In the genomic region with DNA sequence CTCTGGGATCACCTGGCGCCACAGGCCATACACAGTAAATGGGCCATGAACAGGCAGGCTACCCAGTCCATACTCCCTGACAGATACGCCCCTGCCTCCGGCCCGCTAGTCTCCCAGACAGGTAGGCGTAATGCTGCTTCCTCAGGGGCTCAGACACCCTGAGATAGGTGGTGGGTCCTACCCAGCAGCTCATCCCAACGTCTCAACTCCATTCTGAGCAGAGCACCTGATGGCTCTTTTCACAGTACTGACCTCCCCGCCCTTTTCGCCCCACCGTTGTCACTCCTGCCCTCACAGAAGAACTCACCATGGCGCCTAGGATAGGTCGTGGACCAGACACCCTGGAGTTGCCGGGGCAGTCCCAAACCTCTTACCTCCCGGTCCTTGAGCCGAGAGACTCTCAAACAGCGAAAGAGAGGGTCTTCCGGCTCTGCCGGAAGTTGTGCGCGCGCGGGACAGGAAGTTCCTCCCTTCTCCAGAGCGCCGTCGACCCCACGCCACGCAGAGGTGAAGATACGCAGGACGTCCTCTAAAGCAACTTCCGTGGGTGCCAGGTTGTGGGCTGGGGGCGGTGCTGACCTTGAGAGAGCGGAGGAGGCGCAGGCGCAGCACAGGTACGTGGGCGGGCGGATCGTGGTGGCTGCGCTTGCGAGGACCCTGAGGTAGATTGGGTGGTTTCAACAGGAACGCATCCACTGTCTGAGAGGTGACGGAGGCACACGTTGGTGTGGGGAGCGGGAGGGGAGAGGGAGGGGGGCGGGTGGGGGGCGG, we compare ENCODE assay signal across 1 cellular context.
A peak's percentile ranks its signal among the peaks of the same experiment; 100 is the strongest.
TF ChIP-seq lines count a peak whose summit lies in the region.

A gene (minus strand): TSS at position 432 of the 771 bp plus-strand sequence. CDS start 122 bp downstream, at position 310.

TF ChIP-seq in K562, 482 proteins besides CTCF, POLR2A, EP300 and RAD21 (continued from another document and continues in another):
- TF ChIP-seq ZBED1 (IDR thresholded peaks at IDR 0.05) (no peak), HIVEP1 (CRISPR knock-in tag; IDR thresholded peaks at IDR 0.05) (no peak), ZNF23 (CRISPR knock-in tag; IDR thresholded peaks at IDR 0.05) (no peak), NR2C1 (IDR thresholded peaks at IDR 0.05) (peak; percentile 92), NR2C1 (tag; IDR thresholded peaks at IDR 0.05) (peak; percentile 96), GTF2F1 (IDR thresholded peaks at IDR 0.05; ENCODE audit: low read depth, low read length) (no peak; the same call in 1 of the 2 replicates), HDGF (IDR thresholded peaks at IDR 0.05) (no peak), ZSCAN29 (IDR thresholded peaks at IDR 0.05) (no peak), ETS2 (tag; IDR thresholded peaks at IDR 0.05; ENCODE audit: borderline replicate concordance, poor library complexity, severe bottlenecking) (no peak), U2AF2 (optimal IDR thresholded peaks at IDR 0.05; ENCODE audit: low read depth, low read length) (no peak), ZKSCAN1 (IDR thresholded peaks at IDR 0.05; ENCODE audit: low read depth, low read length) (no peak), ZNF263 (CRISPR knock-in tag; IDR thresholded peaks at IDR 0.05; ENCODE audit: borderline replicate concordance) (no peak), ELF4 (CRISPR knock-in tag; IDR thresholded peaks at IDR 0.05) (peak; percentile 36; the same call in 1 of the 2 replicates), MEF2D (tag; conservative IDR thresholded peaks at IDR 0.05; ENCODE audit: low read depth) (no peak), BMI1 (IDR thresholded peaks at IDR 0.05; ENCODE audit: low read length) (no peak), TRIM28 (IDR thresholded peaks at IDR 0.05) (no peak), RAD51 (IDR thresholded peaks at IDR 0.05; ENCODE audit: borderline replicate concordance, low read depth) (no peak), SRSF3 (IDR thresholded peaks at IDR 0.05; ENCODE audit: insufficient read depth, low read length) (no peak), ZNF384 (IDR thresholded peaks at IDR 0.05; ENCODE audit: low read depth, low read length) (no peak), CHD4 (IDR thresholded peaks at IDR 0.05; ENCODE audit: insufficient read depth, insufficient replicate concordance, low read depth, low read length, poor library complexity, severe bottlenecking) (no peak), KAT2B (IDR thresholded peaks at IDR 0.05; ENCODE audit: low read depth, low read length) (no peak), LCOR (CRISPR knock-in tag; IDR thresholded peaks at IDR 0.05) (0 out of 2 replicates have a peak, but pooled peaks have one; percentile 53), SIRT6 (IDR thresholded peaks at IDR 0.05; ENCODE audit: low read depth, low read length) (no peak), ZNF780A (CRISPR knock-in tag; IDR thresholded peaks at IDR 0.05) (no peak), SMAD4 (CRISPR knock-in tag; conservative IDR thresholded peaks at IDR 0.05) (no peak; the same call in 1 of the 2 replicates), ZNF239 (CRISPR knock-in tag; IDR thresholded peaks at IDR 0.05) (no peak), NONO (IDR thresholded peaks at IDR 0.05; ENCODE audit: low read depth in 2 of 2, low read length in 1 of 2) (no peak), RFX5 (IDR thresholded peaks at IDR 0.05; ENCODE audit: low read depth, low read length) (no peak), GATAD2B (IDR thresholded peaks at IDR 0.05; ENCODE audit: borderline replicate concordance) (peak; percentile 79), MCM7 (IDR thresholded peaks at IDR 0.05) (no peak)
- TF ChIP-seq, protein P1, sequence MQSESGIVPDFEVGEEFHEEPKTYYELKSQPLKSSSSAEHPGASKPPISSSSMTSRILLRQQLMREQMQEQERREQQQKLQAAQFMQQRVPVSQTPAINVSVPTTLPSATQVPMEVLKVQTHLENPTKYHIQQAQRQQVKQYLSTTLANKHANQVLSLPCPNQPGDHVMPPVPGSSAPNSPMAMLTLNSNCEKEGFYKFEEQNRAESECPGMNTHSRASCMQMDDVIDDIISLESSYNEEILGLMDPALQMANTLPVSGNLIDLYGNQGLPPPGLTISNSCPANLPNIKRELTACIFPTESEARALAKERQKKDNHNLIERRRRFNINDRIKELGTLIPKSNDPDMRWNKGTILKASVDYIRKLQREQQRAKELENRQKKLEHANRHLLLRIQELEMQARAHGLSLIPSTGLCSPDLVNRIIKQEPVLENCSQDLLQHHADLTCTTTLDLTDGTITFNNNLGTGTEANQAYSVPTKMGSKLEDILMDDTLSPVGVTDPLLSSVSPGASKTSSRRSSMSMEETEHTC (IDR thresholded peaks at IDR 0.05) = no peak
- TF ChIP-seq, protein P2, sequence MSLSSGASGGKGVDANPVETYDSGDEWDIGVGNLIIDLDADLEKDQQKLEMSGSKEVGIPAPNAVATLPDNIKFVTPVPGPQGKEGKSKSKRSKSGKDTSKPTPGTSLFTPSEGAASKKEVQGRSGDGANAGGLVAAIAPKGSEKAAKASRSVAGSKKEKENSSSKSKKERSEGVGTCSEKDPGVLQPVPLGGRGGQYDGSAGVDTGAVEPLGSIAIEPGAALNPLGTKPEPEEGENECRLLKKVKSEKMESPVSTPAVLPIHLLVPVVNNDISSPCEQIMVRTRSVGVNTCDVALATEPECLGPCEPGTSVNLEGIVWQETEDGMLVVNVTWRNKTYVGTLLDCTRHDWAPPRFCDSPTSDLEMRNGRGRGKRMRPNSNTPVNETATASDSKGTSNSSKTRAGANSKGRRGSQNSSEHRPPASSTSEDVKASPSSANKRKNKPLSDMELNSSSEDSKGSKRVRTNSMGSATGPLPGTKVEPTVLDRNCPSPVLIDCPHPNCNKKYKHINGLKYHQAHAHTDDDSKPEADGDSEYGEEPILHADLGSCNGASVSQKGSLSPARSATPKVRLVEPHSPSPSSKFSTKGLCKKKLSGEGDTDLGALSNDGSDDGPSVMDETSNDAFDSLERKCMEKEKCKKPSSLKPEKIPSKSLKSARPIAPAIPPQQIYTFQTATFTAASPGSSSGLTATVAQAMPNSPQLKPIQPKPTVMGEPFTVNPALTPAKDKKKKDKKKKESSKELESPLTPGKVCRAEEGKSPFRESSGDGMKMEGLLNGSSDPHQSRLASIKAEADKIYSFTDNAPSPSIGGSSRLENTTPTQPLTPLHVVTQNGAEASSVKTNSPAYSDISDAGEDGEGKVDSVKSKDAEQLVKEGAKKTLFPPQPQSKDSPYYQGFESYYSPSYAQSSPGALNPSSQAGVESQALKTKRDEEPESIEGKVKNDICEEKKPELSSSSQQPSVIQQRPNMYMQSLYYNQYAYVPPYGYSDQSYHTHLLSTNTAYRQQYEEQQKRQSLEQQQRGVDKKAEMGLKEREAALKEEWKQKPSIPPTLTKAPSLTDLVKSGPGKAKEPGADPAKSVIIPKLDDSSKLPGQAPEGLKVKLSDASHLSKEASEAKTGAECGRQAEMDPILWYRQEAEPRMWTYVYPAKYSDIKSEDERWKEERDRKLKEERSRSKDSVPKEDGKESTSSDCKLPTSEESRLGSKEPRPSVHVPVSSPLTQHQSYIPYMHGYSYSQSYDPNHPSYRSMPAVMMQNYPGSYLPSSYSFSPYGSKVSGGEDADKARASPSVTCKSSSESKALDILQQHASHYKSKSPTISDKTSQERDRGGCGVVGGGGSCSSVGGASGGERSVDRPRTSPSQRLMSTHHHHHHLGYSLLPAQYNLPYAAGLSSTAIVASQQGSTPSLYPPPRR (CRISPR knock-in tag; IDR thresholded peaks at IDR 0.05; ENCODE audit: borderline replicate concordance) = no peak
- TF ChIP-seq, protein P3, sequence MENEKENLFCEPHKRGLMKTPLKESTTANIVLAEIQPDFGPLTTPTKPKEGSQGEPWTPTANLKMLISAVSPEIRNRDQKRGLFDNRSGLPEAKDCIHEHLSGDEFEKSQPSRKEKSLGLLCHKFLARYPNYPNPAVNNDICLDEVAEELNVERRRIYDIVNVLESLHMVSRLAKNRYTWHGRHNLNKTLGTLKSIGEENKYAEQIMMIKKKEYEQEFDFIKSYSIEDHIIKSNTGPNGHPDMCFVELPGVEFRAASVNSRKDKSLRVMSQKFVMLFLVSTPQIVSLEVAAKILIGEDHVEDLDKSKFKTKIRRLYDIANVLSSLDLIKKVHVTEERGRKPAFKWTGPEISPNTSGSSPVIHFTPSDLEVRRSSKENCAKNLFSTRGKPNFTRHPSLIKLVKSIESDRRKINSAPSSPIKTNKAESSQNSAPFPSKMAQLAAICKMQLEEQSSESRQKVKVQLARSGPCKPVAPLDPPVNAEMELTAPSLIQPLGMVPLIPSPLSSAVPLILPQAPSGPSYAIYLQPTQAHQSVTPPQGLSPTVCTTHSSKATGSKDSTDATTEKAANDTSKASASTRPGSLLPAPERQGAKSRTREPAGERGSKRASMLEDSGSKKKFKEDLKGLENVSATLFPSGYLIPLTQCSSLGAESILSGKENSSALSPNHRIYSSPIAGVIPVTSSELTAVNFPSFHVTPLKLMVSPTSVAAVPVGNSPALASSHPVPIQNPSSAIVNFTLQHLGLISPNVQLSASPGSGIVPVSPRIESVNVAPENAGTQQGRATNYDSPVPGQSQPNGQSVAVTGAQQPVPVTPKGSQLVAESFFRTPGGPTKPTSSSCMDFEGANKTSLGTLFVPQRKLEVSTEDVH (IDR thresholded peaks at IDR 0.05; ENCODE audit: low read depth, partially characterized antibody) = peak; percentile 88
- TF ChIP-seq, protein P4, sequence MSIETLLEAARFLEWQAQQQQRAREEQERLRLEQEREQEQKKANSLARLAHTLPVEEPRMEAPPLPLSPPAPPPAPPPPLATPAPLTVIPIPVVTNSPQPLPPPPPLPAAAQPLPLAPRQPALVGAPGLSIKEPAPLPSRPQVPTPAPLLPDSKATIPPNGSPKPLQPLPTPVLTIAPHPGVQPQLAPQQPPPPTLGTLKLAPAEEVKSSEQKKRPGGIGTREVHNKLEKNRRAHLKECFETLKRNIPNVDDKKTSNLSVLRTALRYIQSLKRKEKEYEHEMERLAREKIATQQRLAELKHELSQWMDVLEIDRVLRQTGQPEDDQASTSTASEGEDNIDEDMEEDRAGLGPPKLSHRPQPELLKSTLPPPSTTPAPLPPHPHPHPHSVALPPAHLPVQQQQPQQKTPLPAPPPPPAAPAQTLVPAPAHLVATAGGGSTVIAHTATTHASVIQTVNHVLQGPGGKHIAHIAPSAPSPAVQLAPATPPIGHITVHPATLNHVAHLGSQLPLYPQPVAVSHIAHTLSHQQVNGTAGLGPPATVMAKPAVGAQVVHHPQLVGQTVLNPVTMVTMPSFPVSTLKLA (conservative IDR thresholded peaks at IDR 0.05) = peak; percentile 73 to 85; a peak in 3 of 4 replicates
- TF ChIP-seq, protein P5, sequence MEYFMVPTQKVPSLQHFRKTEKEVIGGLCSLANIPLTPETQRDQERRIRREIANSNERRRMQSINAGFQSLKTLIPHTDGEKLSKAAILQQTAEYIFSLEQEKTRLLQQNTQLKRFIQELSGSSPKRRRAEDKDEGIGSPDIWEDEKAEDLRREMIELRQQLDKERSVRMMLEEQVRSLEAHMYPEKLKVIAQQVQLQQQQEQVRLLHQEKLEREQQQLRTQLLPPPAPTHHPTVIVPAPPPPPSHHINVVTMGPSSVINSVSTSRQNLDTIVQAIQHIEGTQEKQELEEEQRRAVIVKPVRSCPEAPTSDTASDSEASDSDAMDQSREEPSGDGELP (CRISPR knock-in tag; IDR thresholded peaks at IDR 0.05; ENCODE audit: borderline replicate concordance) = peak; percentile 65; the same call in 1 of the 2 replicates
- TF ChIP-seq, protein P6, sequence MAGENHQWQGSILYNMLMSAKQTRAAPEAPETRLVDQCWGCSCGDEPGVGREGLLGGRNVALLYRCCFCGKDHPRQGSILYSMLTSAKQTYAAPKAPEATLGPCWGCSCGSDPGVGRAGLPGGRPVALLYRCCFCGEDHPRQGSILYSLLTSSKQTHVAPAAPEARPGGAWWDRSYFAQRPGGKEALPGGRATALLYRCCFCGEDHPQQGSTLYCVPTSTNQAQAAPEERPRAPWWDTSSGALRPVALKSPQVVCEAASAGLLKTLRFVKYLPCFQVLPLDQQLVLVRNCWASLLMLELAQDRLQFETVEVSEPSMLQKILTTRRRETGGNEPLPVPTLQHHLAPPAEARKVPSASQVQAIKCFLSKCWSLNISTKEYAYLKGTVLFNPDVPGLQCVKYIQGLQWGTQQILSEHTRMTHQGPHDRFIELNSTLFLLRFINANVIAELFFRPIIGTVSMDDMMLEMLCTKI (IDR thresholded peaks at IDR 0.05; ENCODE audit: partially characterized antibody) = no peak
- TF ChIP-seq, protein P7, sequence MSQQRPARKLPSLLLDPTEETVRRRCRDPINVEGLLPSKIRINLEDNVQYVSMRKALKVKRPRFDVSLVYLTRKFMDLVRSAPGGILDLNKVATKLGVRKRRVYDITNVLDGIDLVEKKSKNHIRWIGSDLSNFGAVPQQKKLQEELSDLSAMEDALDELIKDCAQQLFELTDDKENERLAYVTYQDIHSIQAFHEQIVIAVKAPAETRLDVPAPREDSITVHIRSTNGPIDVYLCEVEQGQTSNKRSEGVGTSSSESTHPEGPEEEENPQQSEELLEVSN (IDR thresholded peaks at IDR 0.05; ENCODE audit: borderline replicate concordance in 1 of 2, extremely low read depth in 1 of 2, insufficient read depth in 1 of 2, insufficient read length in 1 of 2, low read depth in 1 of 2, low read length in 1 of 2, poor library complexity in 1 of 2, severe bottlenecking in 1 of 2) = peak; percentile 52 to 57
- TF ChIP-seq, protein P8, sequence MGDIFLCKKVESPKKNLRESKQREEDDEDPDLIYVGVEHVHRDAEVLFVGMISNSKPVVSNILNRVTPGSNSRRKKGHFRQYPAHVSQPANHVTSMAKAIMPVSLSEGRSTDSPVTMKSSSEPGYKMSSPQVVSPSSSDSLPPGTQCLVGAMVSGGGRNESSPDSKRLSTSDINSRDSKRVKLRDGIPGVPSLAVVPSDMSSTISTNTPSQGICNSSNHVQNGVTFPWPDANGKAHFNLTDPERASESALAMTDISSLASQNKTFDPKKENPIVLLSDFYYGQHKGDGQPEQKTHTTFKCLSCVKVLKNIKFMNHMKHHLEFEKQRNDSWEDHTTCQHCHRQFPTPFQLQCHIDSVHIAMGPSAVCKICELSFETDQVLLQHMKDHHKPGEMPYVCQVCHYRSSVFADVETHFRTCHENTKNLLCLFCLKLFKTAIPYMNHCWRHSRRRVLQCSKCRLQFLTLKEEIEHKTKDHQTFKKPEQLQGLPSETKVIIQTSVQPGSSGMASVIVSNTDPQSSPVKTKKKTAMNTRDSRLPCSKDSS (IDR thresholded peaks at IDR 0.05; ENCODE audit: low read depth, partially characterized antibody) = no peak
- TF ChIP-seq, protein P9, sequence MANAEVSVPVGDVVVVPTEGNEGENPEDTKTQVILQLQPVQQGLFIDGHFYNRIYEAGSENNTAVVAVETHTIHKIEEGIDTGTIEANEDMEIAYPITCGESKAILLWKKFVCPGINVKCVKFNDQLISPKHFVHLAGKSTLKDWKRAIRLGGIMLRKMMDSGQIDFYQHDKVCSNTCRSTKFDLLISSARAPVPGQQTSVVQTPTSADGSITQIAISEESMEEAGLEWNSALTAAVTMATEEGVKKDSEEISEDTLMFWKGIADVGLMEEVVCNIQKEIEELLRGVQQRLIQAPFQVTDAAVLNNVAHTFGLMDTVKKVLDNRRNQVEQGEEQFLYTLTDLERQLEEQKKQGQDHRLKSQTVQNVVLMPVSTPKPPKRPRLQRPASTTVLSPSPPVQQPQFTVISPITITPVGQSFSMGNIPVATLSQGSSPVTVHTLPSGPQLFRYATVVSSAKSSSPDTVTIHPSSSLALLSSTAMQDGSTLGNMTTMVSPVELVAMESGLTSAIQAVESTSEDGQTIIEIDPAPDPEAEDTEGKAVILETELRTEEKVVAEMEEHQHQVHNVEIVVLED (CRISPR knock-in tag; IDR thresholded peaks at IDR 0.05) = peak; percentile 99
